In the genomic region with DNA sequence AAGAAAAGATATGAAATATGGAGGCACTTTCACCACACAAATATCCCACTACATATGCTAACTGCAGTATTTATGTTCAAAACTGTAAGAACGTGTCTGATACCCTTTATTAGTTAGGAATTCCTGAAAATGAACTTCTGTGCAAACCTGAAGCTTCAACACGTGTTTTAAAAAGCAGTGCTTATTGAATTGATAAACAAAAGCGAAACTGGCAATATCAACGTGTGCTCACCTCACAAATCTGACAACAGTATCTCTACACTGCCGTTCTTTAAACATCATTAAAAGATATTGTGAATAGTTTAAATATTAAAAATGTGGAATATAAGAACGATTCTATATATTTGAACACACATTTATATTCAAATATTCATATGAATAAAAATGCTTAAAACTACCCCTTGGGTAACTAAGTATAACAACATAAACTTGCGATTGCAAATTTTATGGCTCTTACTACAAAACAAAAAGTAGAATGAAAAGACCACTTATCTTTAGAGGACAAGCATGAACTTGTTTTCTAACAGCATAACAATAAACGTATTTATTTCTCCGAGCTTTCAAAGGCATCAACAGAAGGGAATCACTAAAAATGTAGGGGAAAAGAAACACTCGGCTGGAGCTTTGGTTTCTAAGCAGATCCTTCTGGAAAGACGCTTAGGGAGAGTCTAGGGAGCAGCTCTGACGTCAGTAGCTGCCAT, we compare ENCODE assay signal across 8 cellular contexts. TPM values are rescaled to one million over a fixed set of nuclear protein-coding genes. Genes with fewer than 3 reads are reported as not detected.
DNase-seq lines count a peak whose midpoint lies in the region; ATAC-seq lines count a peak whose summit lies in the region.

A gene (minus strand): TSS at position 670 of the 701 bp plus-strand sequence. CDS start 17,738 bp downstream, outside the sequence.

- no peak within 1 kb of the TSS for H2AK5ac ChIP-seq in mesendoderm (ENCODE audit: low read length)

- peaks cover 38% of the 10 kb centered on the region for H3K4me1 Mint-ChIP-seq in activated naive CD4-positive, alpha-beta T cell treated with anti-CD3 and anti-CD28 coated beads for 36 hours (ENCODE audit: low read depth)

- no peak within 1 kb of the TSS for H3K4ac ChIP-seq in mesendoderm (ENCODE audit: low read depth, low read length)

- no peak within 1 kb of the TSS for H4K8ac ChIP-seq in mesendoderm (ENCODE audit: low read depth, low read length)

- ATAC-seq in left colon (no peak), HG02763 (IDR thresholded peaks at IDR 0.05; ENCODE audit: unreplicated experiment) (no peak)

- peak within 1 kb of the TSS; percentile 98 for H3K27ac Mint-ChIP-seq in activated naive CD4-positive, alpha-beta T cell treated with anti-CD3 and anti-CD28 coated beads for 36 hours

- H3K79me2 ChIP-seq in mesendoderm (ENCODE audit: control insufficient read depth, insufficient read depth, low read length): no peaks in the 10 kb centered on the region

- H3K36me3 Mint-ChIP-seq in activated naive CD4-positive, alpha-beta T cell treated with anti-CD3 and anti-CD28 coated beads for 36 hours (ENCODE audit: low read depth): peaks cover 7% of the 10 kb centered on the region

- no peak within 1 kb of the TSS for H2BK120ac ChIP-seq in mesendoderm (ENCODE audit: low read depth, low read length)

- H3K4me2 ChIP-seq in mesendoderm (ENCODE audit: low read length): peak within 1 kb of the TSS; percentile 89

- no peaks in the 10 kb centered on the region for H3K27me3 ChIP-seq in mesendoderm (ENCODE audit: insufficient read depth, low read length, poor library complexity)

- no peak for DNase-seq in activated naive CD4-positive, alpha-beta T cell treated with anti-CD3 and anti-CD28 coated beads for 36 hours
- DNase-seq in activated naive CD4-positive, alpha-beta T cell treated with anti-CD3 and anti-CD28 coated beads, Interleukin-2, amount 50 U/mL, for 16 hours: no peak
- DNase-seq in OCI-M1 (lab: John Stamatoyannopoulos, UW) (peak; percentile 77), mesendoderm (no peak), left colon (no peak)

- H3K9me3 Mint-ChIP-seq in activated naive CD4-positive, alpha-beta T cell treated with anti-CD3 and anti-CD28 coated beads for 36 hours: no peaks in the 10 kb centered on the region

- H2BK5ac ChIP-seq in mesendoderm (ENCODE audit: low read length): no peak within 1 kb of the TSS

- H3K56ac ChIP-seq in mesendoderm (ENCODE audit: low read length): peak within 1 kb of the TSS; percentile 77

- CTCF ChIA-PET in activated naive CD4-positive, alpha-beta T cell treated with anti-CD3 and anti-CD28 coated beads for 36 hours (lab: Charles Lee): interaction anchor here (0.6 to 1.1 kb wide), 3 partner anchors 33 to 299 kb away, joined by 4 read pairs; no protein-coding TSS in a partner anchor

- no CpG with 5 or more reads among the region's 12 CpGs for WGBS in mesendoderm (ENCODE audit: extremely low coverage, insufficient coverage, low lambda C conversion rate)
- WGBS in urinary bladder: 4% methylated on average over 12 of the region's 12 CpGs

- no peak within 1 kb of the TSS for H4K5ac ChIP-seq in mesendoderm (ENCODE audit: low read length)

- H3K18ac ChIP-seq in mesendoderm (ENCODE audit: low read length): peak within 1 kb of the TSS; percentile 64

- no peaks in the 10 kb centered on the region for H3K4me1 ChIP-seq in mesendoderm (ENCODE audit: control insufficient read depth, low read depth, low read length)
- no peaks in the 10 kb centered on the region for H3K4me1 ChIP-seq in urinary bladder (ENCODE audit: insufficient read depth)

- H3K23ac ChIP-seq in mesendoderm (ENCODE audit: low read length): no peak within 1 kb of the TSS

- H3K36me3 ChIP-seq in mesendoderm (ENCODE audit: control insufficient read depth, insufficient read depth, low read length) (no peaks in the 10 kb centered on the region), urinary bladder (ENCODE audit: insufficient read depth) (peaks cover 2% of the 10 kb centered on the region)

- peak within 1 kb of the TSS; percentile 48 for H3K4me3 ChIP-seq in mesendoderm (ENCODE audit: low read length)
- H3K4me3 ChIP-seq in urinary bladder (ENCODE audit: low read depth, low read length): peak within 1 kb of the TSS; percentile 64

- no peaks in the 10 kb centered on the region for H3K27me3 Mint-ChIP-seq in activated naive CD4-positive, alpha-beta T cell treated with anti-CD3 and anti-CD28 coated beads for 36 hours (ENCODE audit: low read depth)

- H2BK15ac ChIP-seq in mesendoderm (replicated peaks; ENCODE audit: low read depth): no peak within 1 kb of the TSS

- H3K27ac ChIP-seq in cingulate gyrus (ENCODE audit: low read depth, low read length) (peak within 1 kb of the TSS; percentile 100), mesendoderm (ENCODE audit: low read depth, low read length) (no peak within 1 kb of the TSS), urinary bladder (ENCODE audit: low read depth) (peak within 1 kb of the TSS; percentile 99)

- H3K9ac ChIP-seq in mesendoderm (ENCODE audit: low read length): peak within 1 kb of the TSS; percentile 75

- peak within 1 kb of the TSS; percentile 93 for H3K4me3 Mint-ChIP-seq in activated naive CD4-positive, alpha-beta T cell treated with anti-CD3 and anti-CD28 coated beads for 36 hours

- intact Hi-C loops in activated naive CD4-positive, alpha-beta T cell treated with anti-CD3 and anti-CD28 coated beads for 36 hours (cut with micrococcal nuclease): loop anchor here (1.0 to 10.0 kb wide), 4 partner anchors 77 to 1891 kb away; a partner anchor contains a TSS
- intact Hi-C loops in left colon (cut with DNase I, micrococcal nuclease): loop anchor here in 1 of 2 donors (10.0 kb wide), 1 partner anchor 211 kb away; no protein-coding TSS in a partner anchor

- no peaks in the 10 kb centered on the region for H3K79me1 ChIP-seq in mesendoderm (ENCODE audit: low read length)

RNA-seq across cellular contexts. Expression of the gene that starts here (rescaled TPM):
- under 1 TPM; 0.44 to 0.60 TPM for total RNA-seq in activated naive CD4-positive, alpha-beta T cell treated with anti-CD3 and anti-CD28 coated beads for 36 hours
- 0.15 TPM for polyA plus RNA-seq in mesendoderm (2013, experiment 1 of 2)
- polyA plus RNA-seq in mesendoderm (2013, experiment 2 of 2): 0.14 TPM
- 5.4 TPM for total RNA-seq in urinary bladder
- polyA plus RNA-seq in urinary bladder: 0.41 TPM
- under 1 TPM; 0.40 to 0.70 TPM for total RNA-seq in left colon
